Comparison of ENCODE assay signal across 25 cellular contexts in the genomic region with DNA sequence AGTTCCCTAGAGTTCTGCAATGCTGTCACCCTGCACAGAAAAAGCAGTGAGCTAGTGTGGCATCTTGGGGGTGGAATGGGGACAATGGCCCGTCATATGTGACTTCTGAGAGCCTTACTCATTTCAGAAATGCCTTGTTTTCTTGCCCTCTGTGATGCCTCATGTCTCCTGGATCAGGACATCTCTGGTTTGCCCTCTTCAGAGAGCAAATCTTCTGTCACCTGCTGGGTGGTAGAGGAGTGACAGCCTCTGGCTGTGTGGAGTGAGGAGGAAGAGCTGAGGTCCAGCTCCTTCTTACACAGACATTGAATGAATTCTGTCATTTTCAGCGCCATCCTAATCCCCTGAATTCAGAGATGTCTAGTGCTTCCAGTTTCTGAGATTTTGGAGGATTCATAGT. TPM values are rescaled to one million over a fixed set of nuclear protein-coding genes. Genes with fewer than 3 reads are reported as not detected.
DNase-seq lines count a peak whose midpoint lies in the region; ATAC-seq, FAIRE-seq and TF ChIP-seq lines count a peak whose summit lies in the region.
"Had no signal": no experiment of that assay in that cellular context is flagged by ENCODE, and none has a peak within 500 bp of the region (broad histone marks: within the 10 kb centered on the region; RNA-seq: fewer than 3 reads in every experiment).

No MANE protein-coding gene starts in this region.

- no peaks in the 10 kb centered on the region for H3K79me1 ChIP-seq in H1 (ENCODE audit: low read depth, low read length)

- no peak overlapping the region for H4K8ac ChIP-seq in H1 (ENCODE audit: extremely low read depth, insufficient read depth, low read length)

- no peaks in the 10 kb centered on the region for H3K36me3 ChIP-seq in H1 (ENCODE audit: control insufficient read depth in 2 of 4, insufficient read depth in 4 of 4, low read length in 3 of 4)

- H3K4ac ChIP-seq in H1 (replicated peaks; ENCODE audit: insufficient read length, low read depth, low read length): no peak overlapping the region

- H3K4me2 ChIP-seq in H1 (ENCODE audit: insufficient read depth in 1 of 2, low read depth in 2 of 2, low read length in 2 of 2): no peak overlapping the region

- H3K23me2 ChIP-seq in H1 (ENCODE audit: low read depth, low read length): no peaks in the 10 kb centered on the region

- intact Hi-C loops in activated CD4-positive, alpha-beta memory T cell treated with anti-CD3 and anti-CD28 coated beads for 36 hours (cut with micrococcal nuclease): no loop called here

- H3K4me1 ChIP-seq in H1 (replicated peaks in 1 of 4; ENCODE audit: control insufficient read depth in 3 of 4, insufficient read depth in 4 of 4, low read length in 3 of 4): no peaks in the 10 kb centered on the region
- H3K4me1 ChIP-seq: parathyroid adenoma had no signal

- peak; percentile 18 to 41; a peak in 2 of 4 replicates for TF ChIP-seq RAD21 in H1 (IDR thresholded peaks at IDR 0.05 in 1 of 2, conservative IDR thresholded peaks at IDR 0.05 in 1 of 2; ENCODE audit: low read depth in 2 of 2, low read length in 2 of 2)

- H3K4me3 ChIP-seq in H1 (ENCODE audit: extremely low read depth in 1 of 4, insufficient read depth in 2 of 4, low read depth in 3 of 4, low read length in 4 of 4): no peak overlapping the region
- H3K4me3 ChIP-seq: coronary artery had no signal

- H3K23ac ChIP-seq in H1 (ENCODE audit: insufficient read length): no peak overlapping the region

- no peak overlapping the region for H3K27ac Mint-ChIP-seq in activated CD4-positive, alpha-beta memory T cell treated with anti-CD3 and anti-CD28 coated beads for 36 hours
- H3K27ac Mint-ChIP-seq in activated CD4-positive, alpha-beta memory T cell treated with anti-CD3 and anti-CD28 coated beads, Interleukin-2, amount 10 ng/mL, durations not matched to agents 7 days and 5 days: no peak overlapping the region
- H3K27ac Mint-ChIP-seq in stimulated activated naive B cell treated with anti-CD40 and anti-IgM and Interleukin-4, amounts not matched to agents 10 μg/mL and 1 μg/mL and 100 μg/mL, for 72 hours: no peak overlapping the region
- H3K27ac Mint-ChIP-seq: B cell, HFFc6 had no signal

- FAIRE-seq in H1 (lab: Jason Lieb, UNC): no peak

- H3K27ac ChIP-seq in H1 (ENCODE audit: low read depth, low read length): no peak overlapping the region
- H3K27ac ChIP-seq: coronary artery, parathyroid adenoma had no signal

- no peak overlapping the region for H2BK20ac ChIP-seq in H1 (ENCODE audit: low read length)

- no peak overlapping the region for H2AFZ ChIP-seq in H1 (ENCODE audit: low read length)
- H2AFZ ChIP-seq: parathyroid adenoma had no signal

- no peaks in the 10 kb centered on the region for H4K20me1 ChIP-seq in H1 (replicated peaks in 1 of 2; ENCODE audit: control insufficient read depth in 1 of 2, insufficient read depth in 2 of 2, low read length in 2 of 2)

- WGBS in H1 (ENCODE audit: extremely low coverage in 1 of 2, insufficient coverage in 1 of 2, insufficient read length in 1 of 2, insufficient replicate concordance in 2 of 2, low coverage in 1 of 2, low lambda C conversion rate in 2 of 2, missing lambda C conversion rate in 1 of 2), 2 experiments: 94% methylated on average over 2 of the region's 2 CpGs; no CpG with 5 or more reads in 1 of the 2 experiments

- no peak overlapping the region for H3K9ac ChIP-seq in H1 (replicated peaks in 1 of 4; ENCODE audit: extremely low read depth in 1 of 4, low read depth in 3 of 4, low read length in 3 of 4)
- H3K9ac ChIP-seq: parathyroid adenoma had no signal

- peak; percentile 9 for DNase-seq in activated CD4-positive, alpha-beta memory T cell treated with anti-CD3 and anti-CD28 coated beads for 36 hours
- DNase-seq in activated CD4-positive, alpha-beta memory T cell treated with anti-CD3 and anti-CD28 coated beads, Interleukin-2, amount 10 ng/mL, durations not matched to agents 7 days and 5 days: no peak
- DNase-seq in NCI-H69 (lab: John Stamatoyannopoulos, UW): peak; percentile 83
- DNase-seq in H1 (ENCODE audit: low read depth in 1 of 2, low spot score in 2 of 2): no peak
- no peak for DNase-seq in stimulated activated naive B cell treated with anti-CD40 and anti-IgM and Interleukin-4, amounts not matched to agents 10 μg/mL and 1 μg/mL and 100 μg/mL, for 72 hours
- no peak for DNase-seq in Ammon's horn (ENCODE audit: low spot score)
- no peak for DNase-seq in NCI-H2227 (lab: John Stamatoyannopoulos, UW; ENCODE audit: unreplicated experiment)
- no peak for DNase-seq in kidney glomerular epithelial cell (lab: John Stamatoyannopoulos, UW)
- DNase-seq: activated CD4-positive, alpha-beta T cell treated with anti-CD3 and anti-CD28 coated beads, Interleukin-2, amount 50 U/mL, for 1 hour; activated naive CD4-positive, alpha-beta T cell treated with Interleukin-2 at 50 U/mL for 16 hours; CD4-positive, alpha-beta memory T cell; effector CD8-positive, alpha-beta T cell; EL; HFFc6; mesenchymal stem cell; NCI-H1105 treated with DMSO at 0.1 percent for 48 hours; NCI-H2029 treated with DMSO at 0.1 percent for 48 hours; NCI-H526 treated with DMSO at 0.1 percent for 48 hours; SHP77; stimulated activated CD8-positive, alpha-beta memory T cell treated with anti-CD3 and anti-CD28 coated beads, Interleukin-4, amount 100 ng/mL, for 48 hours; SW 1271 had no signal

- H3K36me3 Mint-ChIP-seq in activated CD4-positive, alpha-beta memory T cell treated with anti-CD3 and anti-CD28 coated beads for 36 hours: no peaks in the 10 kb centered on the region
- no peaks in the 10 kb centered on the region for H3K36me3 Mint-ChIP-seq in activated CD4-positive, alpha-beta memory T cell treated with anti-CD3 and anti-CD28 coated beads, Interleukin-2, amount 10 ng/mL, durations not matched to agents 7 days and 5 days (ENCODE audit: low read depth)
- H3K36me3 Mint-ChIP-seq in stimulated activated naive B cell treated with anti-CD40 and anti-IgM and Interleukin-4, amounts not matched to agents 10 μg/mL and 1 μg/mL and 100 μg/mL, for 72 hours: no peaks in the 10 kb centered on the region
- H3K36me3 Mint-ChIP-seq: CD4-positive, alpha-beta memory T cell had no signal

- H3K27me3 Mint-ChIP-seq in activated CD4-positive, alpha-beta memory T cell treated with anti-CD3 and anti-CD28 coated beads for 36 hours: no peaks in the 10 kb centered on the region
- no peaks in the 10 kb centered on the region for H3K27me3 Mint-ChIP-seq in activated CD4-positive, alpha-beta memory T cell treated with anti-CD3 and anti-CD28 coated beads, Interleukin-2, amount 10 ng/mL, durations not matched to agents 7 days and 5 days
- H3K27me3 Mint-ChIP-seq in stimulated activated naive B cell treated with anti-CD40 and anti-IgM and Interleukin-4, amounts not matched to agents 10 μg/mL and 1 μg/mL and 100 μg/mL, for 72 hours: no peaks in the 10 kb centered on the region
- H3K27me3 Mint-ChIP-seq: B cell; CD4-positive, alpha-beta memory T cell had no signal

- H2BK120ac ChIP-seq in H1 (replicated peaks; ENCODE audit: low read depth, low read length): no peak overlapping the region

- no peaks in the 10 kb centered on the region for H3K79me2 ChIP-seq in H1 (ENCODE audit: control insufficient read depth in 1 of 2, insufficient read depth in 2 of 2, low read length in 2 of 2)
- H3K79me2 ChIP-seq: parathyroid adenoma had no signal

- POLR2A ChIA-PET in activated CD4-positive, alpha-beta memory T cell treated with anti-CD3 and anti-CD28 coated beads for 36 hours (lab: Charles Lee): no interaction called here
- POLR2A ChIA-PET in activated CD4-positive, alpha-beta memory T cell treated with anti-CD3 and anti-CD28 coated beads, Interleukin-2, amount 10 ng/mL, durations not matched to agents 7 days and 5 days (lab: Charles Lee): no interaction called here
- POLR2A ChIA-PET in H1 (lab: Charles Lee; ENCODE audit: partially characterized antibody): no interaction called here

- TF ChIP-seq CTCF in H1 (IDR thresholded peaks at IDR 0.05; ENCODE audit: control extremely low read depth in 1 of 3, insufficient read depth in 1 of 3, low read depth in 1 of 3, low read length in 3 of 3): peak in 1 of 3 experiments; percentile 32; a peak in 1 of 4 replicates

- H3K9me3 ChIP-seq in H1 (ENCODE audit: insufficient read depth in 2 of 2, low read depth in 1 of 2, low read length in 1 of 2): no peaks in the 10 kb centered on the region

- no peak overlapping the region for H2BK12ac ChIP-seq in H1 (ENCODE audit: low read depth, low read length)

- peak; percentile 27 to 48 for ATAC-seq in stimulated activated naive B cell treated with anti-CD40 and anti-IgM and Interleukin-4, amounts not matched to agents 10 μg/mL and 1 μg/mL and 100 μg/mL, for 72 hours (replicated peaks)
- ATAC-seq: left lobe of liver had no signal

- no peaks in the 10 kb centered on the region for H3K4me1 Mint-ChIP-seq in activated CD4-positive, alpha-beta memory T cell treated with anti-CD3 and anti-CD28 coated beads for 36 hours (ENCODE audit: low read depth)
- peaks cover 7% of the 10 kb centered on the region for H3K4me1 Mint-ChIP-seq in activated CD4-positive, alpha-beta memory T cell treated with anti-CD3 and anti-CD28 coated beads, Interleukin-2, amount 10 ng/mL, durations not matched to agents 7 days and 5 days
- H3K4me1 Mint-ChIP-seq in stimulated activated naive B cell treated with anti-CD40 and anti-IgM and Interleukin-4, amounts not matched to agents 10 μg/mL and 1 μg/mL and 100 μg/mL, for 72 hours: no peaks in the 10 kb centered on the region
- H3K4me1 Mint-ChIP-seq: B cell; CD4-positive, alpha-beta memory T cell had no signal

- no peak overlapping the region for H4K91ac ChIP-seq in H1 (replicated peaks; ENCODE audit: insufficient read length, low read length)

- H3K4me3 Mint-ChIP-seq in activated CD4-positive, alpha-beta memory T cell treated with anti-CD3 and anti-CD28 coated beads for 36 hours: no peak overlapping the region
- no peak overlapping the region for H3K4me3 Mint-ChIP-seq in activated CD4-positive, alpha-beta memory T cell treated with anti-CD3 and anti-CD28 coated beads, Interleukin-2, amount 10 ng/mL, durations not matched to agents 7 days and 5 days
- H3K4me3 Mint-ChIP-seq in stimulated activated naive B cell treated with anti-CD40 and anti-IgM and Interleukin-4, amounts not matched to agents 10 μg/mL and 1 μg/mL and 100 μg/mL, for 72 hours: no peak overlapping the region
- H3K4me3 Mint-ChIP-seq: B cell; CD4-positive, alpha-beta memory T cell; HFFc6 had no signal

- TF ChIP-seq EP300 in H1 (IDR thresholded peaks at IDR 0.05; ENCODE audit: borderline replicate concordance in 1 of 2, low read depth in 2 of 2, low read length in 2 of 2): no peak

- no peak overlapping the region for H4K5ac ChIP-seq in H1 (ENCODE audit: insufficient read length, low read depth, low read length)

- H3K14ac ChIP-seq in H1 (ENCODE audit: insufficient read length): no peak overlapping the region

- no peak overlapping the region for H2BK5ac ChIP-seq in H1 (ENCODE audit: low read depth, low read length)

- H2AK5ac ChIP-seq in H1 (ENCODE audit: low read depth, low read length): no peak overlapping the region

- CTCF ChIA-PET in activated CD4-positive, alpha-beta memory T cell treated with anti-CD3 and anti-CD28 coated beads for 36 hours (lab: Charles Lee): interaction anchor here (1.0 kb wide), 1 partner anchor 31 kb away, joined by 3 read pairs; no protein-coding TSS in a partner anchor
- CTCF ChIA-PET in activated CD4-positive, alpha-beta memory T cell treated with anti-CD3 and anti-CD28 coated beads, Interleukin-2, amount 10 ng/mL, durations not matched to agents 7 days and 5 days (lab: Charles Lee): no interaction called here
- CTCF ChIA-PET in H1 (lab: Charles Lee; ENCODE audit: partially characterized antibody): interaction anchor here (0.6 to 1.6 kb wide), 6 partner anchors 8 to 290 kb away, joined by 3 to 7 read pairs (median 3); no protein-coding TSS in a partner anchor

- H3K9me3 Mint-ChIP-seq in activated CD4-positive, alpha-beta memory T cell treated with anti-CD3 and anti-CD28 coated beads for 36 hours: no peaks in the 10 kb centered on the region
- H3K9me3 Mint-ChIP-seq in activated CD4-positive, alpha-beta memory T cell treated with anti-CD3 and anti-CD28 coated beads, Interleukin-2, amount 10 ng/mL, durations not matched to agents 7 days and 5 days: no peaks in the 10 kb centered on the region
- peaks cover 2 to 3% of the 10 kb centered on the region in 2 donors for H3K9me3 Mint-ChIP-seq in stimulated activated naive B cell treated with anti-CD40 and anti-IgM and Interleukin-4, amounts not matched to agents 10 μg/mL and 1 μg/mL and 100 μg/mL, for 72 hours
- H3K9me3 Mint-ChIP-seq: CD4-positive, alpha-beta memory T cell; HFFc6 had no signal

- H2BK15ac ChIP-seq in H1 (ENCODE audit: low read length): no peak overlapping the region

- no peak overlapping the region for H3K56ac ChIP-seq in H1 (replicated peaks; ENCODE audit: insufficient read length, low read depth, low read length)

- TF ChIP-seq POLR2A in H1 (IDR thresholded peaks at IDR 0.05; ENCODE audit: control extremely low read depth in 1 of 2, low read depth in 2 of 2, low read length in 2 of 2): no peak

- no peak overlapping the region for H3K18ac ChIP-seq in H1 (ENCODE audit: extremely low read depth, low read length)

- H3K27me3 ChIP-seq in H1 (replicated peaks in 1 of 4; ENCODE audit: control insufficient read depth in 3 of 4, extremely low read depth in 1 of 4, insufficient read depth in 3 of 4, low read length in 3 of 4): no peaks in the 10 kb centered on the region

RNA-seq across cellular contexts. Expression of gene PHLPP1, which starts 55.6 kb away (rescaled TPM):
- total RNA-seq in activated CD4-positive, alpha-beta memory T cell treated with anti-CD3 and anti-CD28 coated beads for 36 hours: 1 to 10 TPM; 8.0 to 8.7 TPM
- 1 to 10 TPM; 8.1 to 8.9 TPM for total RNA-seq in activated CD4-positive, alpha-beta memory T cell treated with anti-CD3 and anti-CD28 coated beads, Interleukin-2, amount 10 ng/mL, durations not matched to agents 7 days and 5 days
- 66.3 and 67.4 TPM in 2 replicates for total RNA-seq in H1 (2021; fragmentation: NEBNext Ultra II Directional; extraction: Animal tissue kit (Norgen Biotek cat#: 25700))
- 26.6 and 28.0 TPM in 2 replicates for polyA plus RNA-seq in H1 (2011; rRNA removed)
- polyA plus RNA-seq in H1 (2011; cell fraction: cytosol; rRNA removed): 23.4 TPM
- polyA plus RNA-seq in H1 (2011; cell fraction: nucleus; rRNA removed): 34.7 TPM
- 25.6 to 34.5 TPM (median 29.9 TPM) in 4 replicates for polyA plus RNA-seq in H1 (2012, experiment 1 of 2)
- 10.4 TPM for polyA plus RNA-seq in H1 (2012, experiment 2 of 2)
- polyA plus RNA-seq in H1 (2013, experiment 1 of 2): 24.5 TPM
- polyA plus RNA-seq in H1 (2013, experiment 2 of 2): 25.0 TPM
- 52.5 and 99.6 TPM in 2 replicates for polyA minus RNA-seq in H1 (2011; rRNA and poly(A)+ RNA removed)
- 46.8 TPM for polyA minus RNA-seq in H1 (2011; cell fraction: cytosol; rRNA and poly(A)+ RNA removed)
- polyA minus RNA-seq in H1 (2011; cell fraction: nucleus; rRNA and poly(A)+ RNA removed): 82.8 TPM

Comparison
In these comparisons a context has a peak if more than half of its experiments do, and no peak if none do; other contexts are left out.
1. DNase-seq: peak in activated CD4-positive, alpha-beta memory T cell treated with anti-CD3 and anti-CD28 coated beads for 36 hours (single experiment) and NCI-H69 (single experiment); none in activated CD4-positive, alpha-beta memory T cell treated with anti-CD3 and anti-CD28 coated beads, Interleukin-2, amount 10 ng/mL, durations not matched to agents 7 days and 5 days (single experiment), H1 (0 of 2), stimulated activated naive B cell treated with anti-CD40 and anti-IgM and Interleukin-4, amounts not matched to agents 10 μg/mL and 1 μg/mL and 100 μg/mL, for 72 hours (single experiment), Ammon's horn (single experiment), NCI-H2227 (single experiment) and kidney glomerular epithelial cell (single experiment).